In genomic region chr2:208819190-208819589, GRCh38 we compare ENCODE assay signal across 4 cellular contexts.
"Had no signal": no experiment of that assay in that cellular context is flagged by ENCODE, and none has a peak within 500 bp of the region (broad histone marks: within the 10 kb centered on the region; RNA-seq: fewer than 3 reads in every experiment).

No MANE protein-coding gene starts in this region.

- DNase-seq: GM23248, H9, HCEC 1CT, IMR-90 had no signal

- H3K27ac ChIP-seq: GM23248 had no signal

- H3K4me3 ChIP-seq: GM23248 had no signal

- H2AFZ ChIP-seq: GM23248 had no signal

- H3K9ac ChIP-seq: GM23248 had no signal
